In the genomic region with DNA sequence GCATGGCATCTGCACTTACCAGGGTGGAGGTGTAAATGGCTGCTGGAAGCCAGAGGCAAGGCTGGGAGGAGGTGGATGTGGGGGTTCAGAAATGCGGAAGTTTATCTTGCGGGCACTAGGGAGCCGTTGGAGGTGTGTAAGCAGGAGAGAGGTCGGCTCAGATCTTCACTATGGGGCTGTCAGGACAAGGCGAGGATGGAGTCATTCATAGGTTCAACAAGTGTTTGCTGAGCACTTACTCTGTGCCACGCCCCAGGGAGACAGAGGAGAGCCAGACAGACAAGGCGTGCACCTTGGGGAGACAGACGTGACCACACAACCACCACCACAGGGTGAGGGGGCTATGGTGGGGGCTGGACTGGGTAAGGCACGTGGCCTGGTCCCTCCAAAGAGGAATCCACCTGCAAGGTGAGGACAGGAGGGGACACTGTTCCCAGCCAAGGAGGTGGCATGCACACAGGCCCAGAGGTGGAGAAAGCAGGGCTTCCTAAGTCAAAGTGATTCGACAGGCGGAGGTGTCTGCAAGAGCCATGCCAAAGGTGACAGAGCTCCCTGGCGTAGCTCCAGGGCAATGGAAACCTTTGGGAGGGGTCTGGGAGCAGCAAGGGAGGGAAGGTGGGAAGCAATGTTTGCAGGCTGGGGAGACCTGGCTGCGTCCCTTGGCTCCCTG, we compare ENCODE assay signal across 12 cellular contexts. TPM values are rescaled to one million over a fixed set of nuclear protein-coding genes. Genes with fewer than 3 reads are reported as not detected.
DNase-seq lines count a peak whose midpoint lies in the region; ATAC-seq and TF ChIP-seq lines count a peak whose summit lies in the region.
"Had no signal": no experiment of that assay in that cellular context is flagged by ENCODE, and none has a peak within 500 bp of the region (broad histone marks: within the 10 kb centered on the region; RNA-seq: fewer than 3 reads in every experiment).

No MANE protein-coding gene starts in this region.

- H2BK5ac ChIP-seq in trophoblast cell (ENCODE audit: low read depth, low read length, poor library complexity), result no peak overlapping the region

- no peak overlapping the region for H2BK120ac ChIP-seq in trophoblast cell (ENCODE audit: insufficient read depth, low read length, poor library complexity)

- H3K14ac ChIP-seq in trophoblast cell (ENCODE audit: low read length), result no peak overlapping the region

- no peaks in the 10 kb centered on the region for H3K9me3 Mint-ChIP-seq in activated CD4-positive, alpha-beta T cell treated with anti-CD3 and anti-CD28 coated beads, Interleukin-2, amount 10 ng/mL, durations not matched to agents 24 days and 14 days

- H4K8ac ChIP-seq in trophoblast cell (ENCODE audit: low read depth, low read length), result no peak overlapping the region

- no peak for DNase-seq in activated CD4-positive, alpha-beta T cell treated with anti-CD3 and anti-CD28 coated beads, Interleukin-2, amount 10 ng/mL, durations not matched to agents 24 days and 14 days
- no peak for DNase-seq in activated CD4-positive, alpha-beta T cell treated with anti-CD3 and anti-CD28 coated beads, Interleukin-2, amount 50 U/mL, for 1 hour
- DNase-seq in MV-4-11 (lab: John Stamatoyannopoulos, UW) (peak; percentile 55), colonic mucosa (peak; percentile 84), trophoblast cell (no peak)
- DNase-seq in activated effector memory CD4-positive, alpha-beta T cell treated with anti-CD3 and anti-CD28 coated beads, Interleukin-2, amount 50 U/mL, for 16 hours, result no peak
- no peak for DNase-seq in stimulated activated naive CD4-positive, alpha-beta T cell treated with Interleukin-2 at 50 U/mL for 16 hours (lab: John Stamatoyannopoulos, UW)
- DNase-seq: NCI-H1048, NCI-H510A treated with DMSO at 0.1 percent for 48 hours, Right ventricle myocardium superior, upper lobe of right lung had no signal

- peak overlapping the region; percentile 76 for H3K4me3 Mint-ChIP-seq in activated CD4-positive, alpha-beta T cell treated with anti-CD3 and anti-CD28 coated beads, Interleukin-2, amount 10 ng/mL, durations not matched to agents 24 days and 14 days

- no peak overlapping the region for H3K18ac ChIP-seq in trophoblast cell (ENCODE audit: low read length)

- no peak overlapping the region for H3K4me2 ChIP-seq in trophoblast cell (ENCODE audit: low read length)

- H3K23ac ChIP-seq in trophoblast cell (ENCODE audit: low read length), result no peak overlapping the region

- no peak overlapping the region for H2BK12ac ChIP-seq in trophoblast cell (ENCODE audit: low read length)

- H3K79me2 ChIP-seq in trophoblast cell (ENCODE audit: control insufficient read depth, insufficient read depth, low read length, poor library complexity), result no peaks in the 10 kb centered on the region

- H3K27me3 ChIP-seq in colonic mucosa (no peaks in the 10 kb centered on the region), trophoblast cell (ENCODE audit: insufficient read depth, low read length) (no peaks in the 10 kb centered on the region)
- H3K27me3 ChIP-seq: upper lobe of right lung had no signal

- H3K36me3 ChIP-seq in colonic mucosa, result no peaks in the 10 kb centered on the region
- no peaks in the 10 kb centered on the region for H3K36me3 ChIP-seq in trophoblast cell (ENCODE audit: control insufficient read depth in 1 of 2, insufficient read depth in 2 of 2, low read length in 2 of 2)
- H3K36me3 ChIP-seq: upper lobe of right lung had no signal

- H3K9me3 ChIP-seq in colonic mucosa, result no peaks in the 10 kb centered on the region
- no peaks in the 10 kb centered on the region for H3K9me3 ChIP-seq in trophoblast cell (ENCODE audit: insufficient read depth, low read depth, low read length)
- H3K9me3 ChIP-seq: upper lobe of right lung had no signal

- H4K91ac ChIP-seq in trophoblast cell (ENCODE audit: low read depth, low read length), result no peak overlapping the region

- peak overlapping the region; percentile 60 for H3K27ac ChIP-seq in colonic mucosa
- H3K27ac ChIP-seq in trophoblast cell (ENCODE audit: low read depth, low read length), result no peak overlapping the region
- H3K27ac ChIP-seq: upper lobe of right lung had no signal

- no peak for ATAC-seq in GM21528 (IDR thresholded peaks at IDR 0.05; ENCODE audit: low FRiP score, unreplicated experiment)

- intact Hi-C loops in activated CD4-positive, alpha-beta T cell treated with anti-CD3 and anti-CD28 coated beads, Interleukin-2, amount 10 ng/mL, durations not matched to agents 24 days and 14 days (cut with micrococcal nuclease), result no loop called here
- intact Hi-C loops in colonic mucosa (cut with DNase I), result no loop called here

- H2AK5ac ChIP-seq in trophoblast cell (ENCODE audit: low read length), result no peak overlapping the region

- no peak overlapping the region for H3K4ac ChIP-seq in trophoblast cell (ENCODE audit: low read depth, low read length)

- H3K4me3 ChIP-seq in colonic mucosa (no peak overlapping the region), trophoblast cell (ENCODE audit: low read depth, low read length) (peak overlapping the region; percentile 7)
- H3K4me3 ChIP-seq: upper lobe of right lung had no signal

- TF ChIP-seq CTCF in colonic mucosa (IDR thresholded peaks at IDR 0.05), result no peak

- no peaks in the 10 kb centered on the region for H3K36me3 Mint-ChIP-seq in activated CD4-positive, alpha-beta T cell treated with anti-CD3 and anti-CD28 coated beads, Interleukin-2, amount 10 ng/mL, durations not matched to agents 24 days and 14 days (ENCODE audit: low read depth)

- H3K4me1 ChIP-seq in colonic mucosa (peaks cover 23% of the 10 kb centered on the region), trophoblast cell (ENCODE audit: control insufficient read depth in 1 of 2, insufficient read depth in 2 of 2, low read length in 2 of 2) (peaks cover 19 to 35% of the 10 kb centered on the region in 2 experiments)

- H3K9ac ChIP-seq in colonic mucosa (ENCODE audit: low read depth in 2 of 2, low read length in 2 of 2), result peak overlapping the region; percentile 54 to 68
- H3K9ac ChIP-seq in trophoblast cell (ENCODE audit: low read length), result no peak overlapping the region

- H3K4me1 Mint-ChIP-seq in activated CD4-positive, alpha-beta T cell treated with anti-CD3 and anti-CD28 coated beads, Interleukin-2, amount 10 ng/mL, durations not matched to agents 24 days and 14 days, result peaks cover 39% of the 10 kb centered on the region

- H3K27ac Mint-ChIP-seq in activated CD4-positive, alpha-beta T cell treated with anti-CD3 and anti-CD28 coated beads, Interleukin-2, amount 10 ng/mL, durations not matched to agents 24 days and 14 days, result peak overlapping the region; percentile 50

- no peak overlapping the region for H2AFZ ChIP-seq in trophoblast cell (ENCODE audit: insufficient read depth, low read length, poor library complexity)

- no peaks in the 10 kb centered on the region for H3K79me1 ChIP-seq in trophoblast cell (ENCODE audit: low read length)

- H3K27me3 Mint-ChIP-seq in activated CD4-positive, alpha-beta T cell treated with anti-CD3 and anti-CD28 coated beads, Interleukin-2, amount 10 ng/mL, durations not matched to agents 24 days and 14 days, result peaks cover 12% of the 10 kb centered on the region

- WGBS in trophoblast cell (ENCODE audit: extremely low coverage, insufficient coverage, insufficient read length), result no CpG with 5 or more reads among the region's 13 CpGs

- no peak overlapping the region for H4K12ac ChIP-seq in trophoblast cell (ENCODE audit: low read depth, low read length)

RNA-seq across cellular contexts. Expression of a gene that starts 30.8 kb away (rescaled TPM):
- total RNA-seq in activated CD4-positive, alpha-beta T cell treated with anti-CD3 and anti-CD28 coated beads, Interleukin-2, amount 10 ng/mL, durations not matched to agents 24 days and 14 days, result 83.0 and 85.4 TPM in 2 replicates
- 10 to 100 TPM; 52.9 to 62.0 TPM for total RNA-seq in colonic mucosa
- 13.8 and 14.7 TPM in 2 replicates for polyA plus RNA-seq in trophoblast cell (2013)

Comparison
In these comparisons a context has a peak if more than half of its experiments do, and no peak if none do; other contexts are left out.
1. DNase-seq: peak in MV-4-11 (single experiment) and colonic mucosa (single experiment); none in activated CD4-positive, alpha-beta T cell treated with anti-CD3 and anti-CD28 coated beads, Interleukin-2, amount 10 ng/mL, durations not matched to agents 24 days and 14 days (single experiment), activated CD4-positive, alpha-beta T cell treated with anti-CD3 and anti-CD28 coated beads, Interleukin-2, amount 50 U/mL, for 1 hour (single experiment), trophoblast cell (0 of 2), activated effector memory CD4-positive, alpha-beta T cell treated with anti-CD3 and anti-CD28 coated beads, Interleukin-2, amount 50 U/mL, for 16 hours (single experiment) and stimulated activated naive CD4-positive, alpha-beta T cell treated with Interleukin-2 at 50 U/mL for 16 hours (single experiment).